Comparison of ENCODE assay signal across 8 cellular contexts in genomic region chr15:53197426-53197839, GRCh38.
A peak's percentile ranks its signal among the peaks of the same experiment; 100 is the strongest.
DNase-seq lines count a peak whose midpoint lies in the region; ATAC-seq, FAIRE-seq and TF ChIP-seq lines count a peak whose summit lies in the region.

No MANE protein-coding gene starts in this region.

- peak overlapping the region; percentile 50 for H2AFZ ChIP-seq in parathyroid adenoma

- H3K4me1 ChIP-seq in parathyroid adenoma, result no peaks in the 10 kb centered on the region

- peak; percentile 67 for FAIRE-seq in GM18507 (lab: Jason Lieb, UNC)
- FAIRE-seq in frontal cortex (lab: Jason Lieb, UNC), result no peak

- TF ChIP-seq CTCF in parathyroid adenoma (IDR thresholded peaks at IDR 0.05), result peak; percentile 61

- no peaks in the 10 kb centered on the region for H3K36me3 ChIP-seq in parathyroid adenoma (ENCODE audit: control insufficient read depth, insufficient read depth, low read length)

- H3K27me3 ChIP-seq in parathyroid adenoma (ENCODE audit: control insufficient read depth, insufficient read depth, low read length), result no peaks in the 10 kb centered on the region

- no peaks in the 10 kb centered on the region for H3K9me3 ChIP-seq in parathyroid adenoma (ENCODE audit: control insufficient read depth, low read length)

- peak overlapping the region; percentile 10 for H3K4me2 ChIP-seq in parathyroid adenoma (ENCODE audit: low read length)

- H3K4me3 ChIP-seq in parathyroid adenoma (ENCODE audit: low read depth, low read length), result no peak overlapping the region

- ATAC-seq in HG03175 (IDR thresholded peaks at IDR 0.05; ENCODE audit: unreplicated experiment) (peak; percentile 93), HG02973 (IDR thresholded peaks at IDR 0.05; ENCODE audit: unreplicated experiment) (no peak)

- DNase-seq in AG08395 (ENCODE audit: low spot score), result peak; percentile 55
- DNase-seq in GM18507 (ENCODE audit: extremely low spot score, insufficient read length, low read depth), result peak; percentile 12
- peak; percentile 50 for DNase-seq in NCI-H446 treated with DMSO at 0.1 percent for 48 hours (lab: John Stamatoyannopoulos, UW)
- DNase-seq in activated CD8-positive, alpha-beta memory T cell treated with anti-CD3 and anti-CD28 coated beads for 48 hours (ENCODE audit: low read depth in 2 of 3, low spot score in 2 of 3), result peak; percentile 10 to 26 (median 12)
- DNase-seq in frontal cortex (ENCODE audit: low spot score in 2 of 2), result peak; percentile 6 to 61

- H3K27ac ChIP-seq in parathyroid adenoma, result no peak overlapping the region

- no peak overlapping the region for H3K9ac ChIP-seq in parathyroid adenoma

- no peaks in the 10 kb centered on the region for H3K79me2 ChIP-seq in parathyroid adenoma
